In the genomic region with DNA sequence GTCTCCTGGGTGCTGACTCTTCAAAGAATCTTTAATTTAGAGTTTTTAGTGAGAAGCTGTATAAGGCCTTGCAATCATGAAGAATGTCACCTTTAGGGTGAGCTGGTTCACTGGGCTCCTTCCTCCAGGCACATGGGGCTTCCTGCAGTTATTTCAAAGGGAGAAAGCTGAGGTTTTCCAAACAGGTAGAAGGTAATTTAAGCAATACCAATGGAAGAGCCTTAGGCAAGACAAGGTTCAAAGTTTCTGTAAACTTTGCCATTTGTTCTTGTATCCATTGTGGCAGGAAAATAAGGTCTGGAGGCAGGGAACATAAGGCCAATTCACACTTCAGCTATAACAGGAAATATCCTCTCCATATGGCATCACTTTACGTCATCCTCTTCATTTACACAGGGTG, we compare ENCODE assay signal across 1 cellular context.
A peak's percentile ranks its signal among the peaks of the same experiment; 100 is the strongest.
TF ChIP-seq lines count a peak whose summit lies in the region.

No MANE protein-coding gene starts in this region.

TF ChIP-seq in HepG2, 621 proteins besides CTCF, POLR2A, EP300 and RAD21 (continued from another document):
- TF ChIP-seq, protein P1, sequence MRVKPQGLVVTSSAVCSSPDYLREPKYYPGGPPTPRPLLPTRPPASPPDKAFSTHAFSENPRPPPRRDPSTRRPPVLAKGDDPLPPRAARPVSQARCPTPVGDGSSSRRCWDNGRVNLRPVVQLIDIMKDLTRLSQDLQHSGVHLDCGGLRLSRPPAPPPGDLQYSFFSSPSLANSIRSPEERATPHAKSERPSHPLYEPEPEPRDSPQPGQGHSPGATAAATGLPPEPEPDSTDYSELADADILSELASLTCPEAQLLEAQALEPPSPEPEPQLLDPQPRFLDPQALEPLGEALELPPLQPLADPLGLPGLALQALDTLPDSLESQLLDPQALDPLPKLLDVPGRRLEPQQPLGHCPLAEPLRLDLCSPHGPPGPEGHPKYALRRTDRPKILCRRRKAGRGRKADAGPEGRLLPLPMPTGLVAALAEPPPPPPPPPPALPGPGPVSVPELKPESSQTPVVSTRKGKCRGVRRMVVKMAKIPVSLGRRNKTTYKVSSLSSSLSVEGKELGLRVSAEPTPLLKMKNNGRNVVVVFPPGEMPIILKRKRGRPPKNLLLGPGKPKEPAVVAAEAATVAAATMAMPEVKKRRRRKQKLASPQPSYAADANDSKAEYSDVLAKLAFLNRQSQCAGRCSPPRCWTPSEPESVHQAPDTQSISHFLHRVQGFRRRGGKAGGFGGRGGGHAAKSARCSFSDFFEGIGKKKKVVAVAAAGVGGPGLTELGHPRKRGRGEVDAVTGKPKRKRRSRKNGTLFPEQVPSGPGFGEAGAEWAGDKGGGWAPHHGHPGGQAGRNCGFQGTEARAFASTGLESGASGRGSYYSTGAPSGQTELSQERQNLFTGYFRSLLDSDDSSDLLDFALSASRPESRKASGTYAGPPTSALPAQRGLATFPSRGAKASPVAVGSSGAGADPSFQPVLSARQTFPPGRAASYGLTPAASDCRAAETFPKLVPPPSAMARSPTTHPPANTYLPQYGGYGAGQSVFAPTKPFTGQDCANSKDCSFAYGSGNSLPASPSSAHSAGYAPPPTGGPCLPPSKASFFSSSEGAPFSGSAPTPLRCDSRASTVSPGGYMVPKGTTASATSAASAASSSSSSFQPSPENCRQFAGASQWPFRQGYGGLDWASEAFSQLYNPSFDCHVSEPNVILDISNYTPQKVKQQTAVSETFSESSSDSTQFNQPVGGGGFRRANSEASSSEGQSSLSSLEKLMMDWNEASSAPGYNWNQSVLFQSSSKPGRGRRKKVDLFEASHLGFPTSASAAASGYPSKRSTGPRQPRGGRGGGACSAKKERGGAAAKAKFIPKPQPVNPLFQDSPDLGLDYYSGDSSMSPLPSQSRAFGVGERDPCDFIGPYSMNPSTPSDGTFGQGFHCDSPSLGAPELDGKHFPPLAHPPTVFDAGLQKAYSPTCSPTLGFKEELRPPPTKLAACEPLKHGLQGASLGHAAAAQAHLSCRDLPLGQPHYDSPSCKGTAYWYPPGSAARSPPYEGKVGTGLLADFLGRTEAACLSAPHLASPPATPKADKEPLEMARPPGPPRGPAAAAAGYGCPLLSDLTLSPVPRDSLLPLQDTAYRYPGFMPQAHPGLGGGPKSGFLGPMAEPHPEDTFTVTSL (CRISPR knock-in tag; IDR thresholded peaks at IDR 0.05; ENCODE audit: borderline replicate concordance), result 0 out of 2 replicates have a peak, but pooled peaks have one; percentile 2
- TF ChIP-seq ZNF777 (CRISPR knock-in tag; IDR thresholded peaks at IDR 0.05) (no peak), KDM6A (CRISPR knock-in tag; IDR thresholded peaks at IDR 0.05; ENCODE audit: low read depth) (peak; percentile 25; the same call in 1 of the 2 replicates), ZNF264 (CRISPR knock-in tag; IDR thresholded peaks at IDR 0.05) (0 out of 2 replicates have a peak, but pooled peaks have one; percentile 15), LCORL (IDR thresholded peaks at IDR 0.05) (no peak), LCORL (CRISPR knock-in tag; IDR thresholded peaks at IDR 0.05) (0 out of 2 replicates have a peak, but pooled peaks have one; percentile 26)
- TF ChIP-seq, protein P2, sequence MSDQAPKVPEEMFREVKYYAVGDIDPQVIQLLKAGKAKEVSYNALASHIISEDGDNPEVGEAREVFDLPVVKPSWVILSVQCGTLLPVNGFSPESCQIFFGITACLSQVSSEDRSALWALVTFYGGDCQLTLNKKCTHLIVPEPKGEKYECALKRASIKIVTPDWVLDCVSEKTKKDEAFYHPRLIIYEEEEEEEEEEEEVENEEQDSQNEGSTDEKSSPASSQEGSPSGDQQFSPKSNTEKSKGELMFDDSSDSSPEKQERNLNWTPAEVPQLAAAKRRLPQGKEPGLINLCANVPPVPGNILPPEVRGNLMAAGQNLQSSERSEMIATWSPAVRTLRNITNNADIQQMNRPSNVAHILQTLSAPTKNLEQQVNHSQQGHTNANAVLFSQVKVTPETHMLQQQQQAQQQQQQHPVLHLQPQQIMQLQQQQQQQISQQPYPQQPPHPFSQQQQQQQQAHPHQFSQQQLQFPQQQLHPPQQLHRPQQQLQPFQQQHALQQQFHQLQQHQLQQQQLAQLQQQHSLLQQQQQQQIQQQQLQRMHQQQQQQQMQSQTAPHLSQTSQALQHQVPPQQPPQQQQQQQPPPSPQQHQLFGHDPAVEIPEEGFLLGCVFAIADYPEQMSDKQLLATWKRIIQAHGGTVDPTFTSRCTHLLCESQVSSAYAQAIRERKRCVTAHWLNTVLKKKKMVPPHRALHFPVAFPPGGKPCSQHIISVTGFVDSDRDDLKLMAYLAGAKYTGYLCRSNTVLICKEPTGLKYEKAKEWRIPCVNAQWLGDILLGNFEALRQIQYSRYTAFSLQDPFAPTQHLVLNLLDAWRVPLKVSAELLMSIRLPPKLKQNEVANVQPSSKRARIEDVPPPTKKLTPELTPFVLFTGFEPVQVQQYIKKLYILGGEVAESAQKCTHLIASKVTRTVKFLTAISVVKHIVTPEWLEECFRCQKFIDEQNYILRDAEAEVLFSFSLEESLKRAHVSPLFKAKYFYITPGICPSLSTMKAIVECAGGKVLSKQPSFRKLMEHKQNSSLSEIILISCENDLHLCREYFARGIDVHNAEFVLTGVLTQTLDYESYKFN (CRISPR knock-in tag; conservative IDR thresholded peaks at IDR 0.05), result peak; percentile 19; the same call in 1 of the 2 replicates
